In the genomic region with DNA sequence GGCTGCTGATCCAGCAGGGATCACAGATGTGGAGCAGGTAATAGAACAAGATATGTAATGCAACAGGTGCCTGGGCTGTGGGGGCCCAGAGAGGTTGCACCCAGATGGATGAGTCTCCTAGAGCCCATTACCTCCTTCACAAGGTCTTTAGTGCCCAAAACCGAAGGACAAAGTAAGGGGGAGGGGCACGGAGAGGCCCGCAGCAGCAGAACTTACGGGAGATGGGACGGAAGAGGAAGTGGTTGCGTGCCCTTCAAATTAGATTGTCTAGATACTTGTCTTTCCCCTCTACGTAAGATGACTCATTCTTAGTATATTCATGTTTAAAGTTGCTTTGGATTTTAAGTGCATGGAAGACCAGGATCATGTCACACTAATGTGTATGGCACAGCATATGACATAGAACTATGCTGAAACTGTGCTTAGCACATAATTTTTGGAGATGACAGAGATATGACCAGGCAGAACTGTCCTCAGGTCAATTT, we compare ENCODE assay signal across 8 cellular contexts. TPM values are rescaled to one million over a fixed set of nuclear protein-coding genes. Genes with fewer than 3 reads are reported as not detected.
DNase-seq lines count a peak whose midpoint lies in the region; ATAC-seq, FAIRE-seq and TF ChIP-seq lines count a peak whose summit lies in the region.

No MANE protein-coding gene starts in this region.

- H3K36me3 Mint-ChIP-seq in dendritic cell treated with granulocyte-macrophage colony-stimulating factor and Interleukin-4, amounts not matched to agents 40 ng/mL and 50 ng/mL, for 4 days (ENCODE audit: low read depth) = no peaks in the 10 kb centered on the region
- H3K36me3 Mint-ChIP-seq in endodermal cell (ENCODE audit: low read depth) = no peaks in the 10 kb centered on the region

- ATAC-seq in A549 = peak in 1 of 2 experiments; percentile 17; a peak in 3 of 6 replicates
- ATAC-seq in GM21360 (IDR thresholded peaks at IDR 0.05; ENCODE audit: unreplicated experiment) = peak; percentile 56

- H3K27me3 ChIP-seq in HL-60 (ENCODE audit: insufficient read depth, poor library complexity, severe bottlenecking) (no peaks in the 10 kb centered on the region), endodermal cell (ENCODE audit: control insufficient read depth, insufficient read depth, low read length, poor library complexity, severe bottlenecking) (no peaks in the 10 kb centered on the region)

- H3K27ac ChIP-seq in A549 (no peak overlapping the region), HL-60 (replicated peaks) (peak overlapping the region; percentile 66), skin epidermis (peak overlapping the region in 12 of 21 experiments; percentile 5 to 83 (median 60)), endodermal cell (ENCODE audit: low read depth, low read length) (no peak overlapping the region)

- H3K4me3 ChIP-seq in A549 (no peak overlapping the region), HL-60 (replicated peaks; ENCODE audit: insufficient read depth, low read length) (no peak overlapping the region; the same call in 1 of the 2 replicates), skin epidermis (peak overlapping the region in 1 of 7 experiments; percentile 6), endodermal cell (ENCODE audit: low read length) (no peak overlapping the region)

- H3K9ac ChIP-seq in endodermal cell (ENCODE audit: extremely low read depth, low read length, poor library complexity, severe bottlenecking) = no peak overlapping the region

- no peak for TF ChIP-seq EP300 in A549 (IDR thresholded peaks at IDR 0.05)

- TF ChIP-seq POLR2A in A549 (IDR thresholded peaks at IDR 0.05; ENCODE audit: low read length) = no peak

- H3K9me3 Mint-ChIP-seq in dendritic cell treated with granulocyte-macrophage colony-stimulating factor and Interleukin-4, amounts not matched to agents 40 ng/mL and 50 ng/mL, for 4 days = no peaks in the 10 kb centered on the region
- H3K9me3 Mint-ChIP-seq in endodermal cell = no peaks in the 10 kb centered on the region

- CTCF ChIA-PET in A549 (lab: Yijun Ruan, JAX) = interaction anchor here (0.8 to 5.0 kb wide), 17 partner anchors 8 to 1094 kb away, joined by 3 to 41 read pairs (median 3); a partner anchor contains a TSS

- H3K9me3 ChIP-seq in A549 = no peaks in the 10 kb centered on the region
- H3K9me3 ChIP-seq in endodermal cell (ENCODE audit: control insufficient read depth, low read length) = no peaks in the 10 kb centered on the region

- H3K4me1 Mint-ChIP-seq in dendritic cell treated with granulocyte-macrophage colony-stimulating factor and Interleukin-4, amounts not matched to agents 40 ng/mL and 50 ng/mL, for 4 days (ENCODE audit: low read depth) = peaks cover 34% of the 10 kb centered on the region
- peaks cover 6% of the 10 kb centered on the region for H3K4me1 Mint-ChIP-seq in endodermal cell

- peak overlapping the region; percentile 50 for H3K4me2 ChIP-seq in A549

- POLR2A ChIA-PET in A549 (lab: Yijun Ruan, JAX) = no interaction called here

- 24% methylated on average over 7 of the region's 7 CpGs for WGBS in A549 (ENCODE audit: missing lambda C conversion rate)
- 69 to 75% methylated on average over 5 to 7 of the region's 7 CpGs for WGBS in endodermal cell (ENCODE audit: insufficient coverage in 1 of 2, insufficient read length in 1 of 2), 2 experiments

- H3K27me3 Mint-ChIP-seq in dendritic cell treated with granulocyte-macrophage colony-stimulating factor and Interleukin-4, amounts not matched to agents 40 ng/mL and 50 ng/mL, for 4 days = no peaks in the 10 kb centered on the region
- no peaks in the 10 kb centered on the region for H3K27me3 Mint-ChIP-seq in endodermal cell (ENCODE audit: insufficient read depth)

- no peaks in the 10 kb centered on the region for H3K36me3 ChIP-seq in endodermal cell (ENCODE audit: control insufficient read depth, insufficient read depth, low read length)

- H3K4me1 ChIP-seq in A549 = 0 out of 3 replicates have a peak, but pooled peaks cover 2% of the 10 kb centered on the region
- no peaks in the 10 kb centered on the region for H3K4me1 ChIP-seq in endodermal cell (ENCODE audit: control insufficient read depth, insufficient read depth, low read length)

- intact Hi-C loops in dendritic cell treated with granulocyte-macrophage colony-stimulating factor and Interleukin-4, amounts not matched to agents 40 ng/mL and 50 ng/mL, for 4 days (cut with micrococcal nuclease) = loop anchor here (2.0 to 10.0 kb wide), 5 partner anchors 38 to 1092 kb away; a partner anchor contains a TSS

- peak overlapping the region; percentile 15 for H3K27ac Mint-ChIP-seq in dendritic cell treated with granulocyte-macrophage colony-stimulating factor and Interleukin-4, amounts not matched to agents 40 ng/mL and 50 ng/mL, for 4 days
- no peak overlapping the region for H3K27ac Mint-ChIP-seq in endodermal cell

- TF ChIP-seq RAD21 in A549 (conservative IDR thresholded peaks at IDR 0.05 in 1 of 2, IDR thresholded peaks at IDR 0.05 in 1 of 2) = no peak

- FAIRE-seq in A549 (lab: Jason Lieb, UNC) = no peak

- DNase-seq in A549 (ENCODE audit: low read depth in 1 of 2, low spot score in 1 of 2) (no peak), HL-60 (ENCODE audit: low read depth in 1 of 2, low spot score in 1 of 2) (peak; percentile 86 to 89), amygdala (lab: John Stamatoyannopoulos, UW) (no peak), endodermal cell (no peak)
- DNase-seq in activated CD4-positive, CD25-positive, alpha-beta regulatory T cell treated with anti-CD3 and anti-CD28 coated beads, Interleukin-2, amount 50 U/mL, for 16 hours (ENCODE audit: low read depth, low spot score) = peak; percentile 50

- H3K4me3 Mint-ChIP-seq in dendritic cell treated with granulocyte-macrophage colony-stimulating factor and Interleukin-4, amounts not matched to agents 40 ng/mL and 50 ng/mL, for 4 days = no peak overlapping the region
- H3K4me3 Mint-ChIP-seq in endodermal cell = no peak overlapping the region

- TF ChIP-seq CTCF in A549 (IDR thresholded peaks at IDR 0.05) (no peak), HL-60 (IDR thresholded peaks at IDR 0.05; ENCODE audit: insufficient read depth, low read length) (no peak), endodermal cell (conservative IDR thresholded peaks at IDR 0.05) (no peak)

TF ChIP-seq in A549, 52 proteins besides CTCF, POLR2A, EP300 and RAD21:
- TF ChIP-seq FOSL2 (IDR thresholded peaks at IDR 0.05) = no peak
- TF ChIP-seq FOSL2 (CRISPR knock-in tag; IDR thresholded peaks at IDR 0.05) = 0 out of 2 replicates have a peak, but pooled peaks have one; percentile 9
- no peak for TF ChIP-seq KDM5A (IDR thresholded peaks at IDR 0.05)
- no peak for TF ChIP-seq KDM1A (IDR thresholded peaks at IDR 0.05; ENCODE audit: low read depth)
- TF ChIP-seq CHD2 (IDR thresholded peaks at IDR 0.05; ENCODE audit: low read length, partially characterized antibody) = no peak

RNA-seq across cellular contexts. Expression of a gene that starts 5.7 kb away (rescaled TPM):
- polyA plus RNA-seq in A549 (2011; rRNA removed) (17.7 and 30.3 TPM in 2 replicates), A549 (2017; fragmentation: RNase III; extraction: RNeasy Plus Mini Kit Qiagen cat#74134 plus additional on column Dnase treatment) (14.2 to 14.8 TPM (median 14.7 TPM) in 3 replicates)
- 9.0 and 10.4 TPM in 2 replicates for polyA plus RNA-seq in A549 (2012; cell fraction: cytosol; rRNA removed)
- 5.0 and 5.4 TPM in 2 replicates for polyA plus RNA-seq in A549 (2012; cell fraction: nucleus; rRNA removed)
- polyA minus RNA-seq in A549 (2011; rRNA and poly(A)+ RNA removed) = 6.5 and 6.6 TPM in 2 replicates
- total RNA-seq in endodermal cell = 10 to 100 TPM; 32.0 to 38.7 TPM
- polyA plus RNA-seq in endodermal cell (2013, experiment 1 of 2) = 38.8 TPM
- polyA plus RNA-seq in endodermal cell (2013, experiment 2 of 2) = 33.9 TPM

RNA-seq across cellular contexts. Expression of a gene that starts 12.7 kb away (rescaled TPM):
- polyA plus RNA-seq in A549 (2011; rRNA removed) (17.8 and 23.3 TPM in 2 replicates), A549 (2017; fragmentation: RNase III; extraction: RNeasy Plus Mini Kit Qiagen cat#74134 plus additional on column Dnase treatment) (14.0 to 17.2 TPM (median 14.1 TPM) in 3 replicates)
- 12.6 and 15.6 TPM in 2 replicates for polyA plus RNA-seq in A549 (2012; cell fraction: cytosol; rRNA removed)
- 8.6 and 9.3 TPM in 2 replicates for polyA plus RNA-seq in A549 (2012; cell fraction: nucleus; rRNA removed)
- 35.4 and 46.5 TPM in 2 replicates for polyA minus RNA-seq in A549 (2011; rRNA and poly(A)+ RNA removed)
- 10 to 100 TPM; 23.2 to 36.9 TPM for total RNA-seq in endodermal cell
- polyA plus RNA-seq in endodermal cell (2013, experiment 1 of 2) = 21.3 TPM
- 18.3 TPM for polyA plus RNA-seq in endodermal cell (2013, experiment 2 of 2)

Comparison
In these comparisons a context has a peak if more than half of its experiments do, and no peak if none do; other contexts are left out.
1. DNase-seq: peak in HL-60 (2 of 2) and activated CD4-positive, CD25-positive, alpha-beta regulatory T cell treated with anti-CD3 and anti-CD28 coated beads, Interleukin-2, amount 50 U/mL, for 16 hours (single experiment); none in A549 (0 of 2), amygdala (0 of 56) and endodermal cell (single experiment).
2. H3K27ac ChIP-seq: peak in HL-60 (single experiment) and skin epidermis (12 of 21); none in A549 (0 of 2) and endodermal cell (single experiment).